Comparison of ENCODE assay signal across 22 cellular contexts in genomic region chr13:68806125-68806524, GRCh38.
"Had no signal": no experiment of that assay in that cellular context is flagged by ENCODE, and none has a peak within 500 bp of the region (broad histone marks: within the 10 kb centered on the region; RNA-seq: fewer than 3 reads in every experiment).

No MANE protein-coding gene starts in this region.

- H3K4me3 ChIP-seq: body of pancreas, colonic mucosa, hepatocyte, psoas muscle, right lobe of liver, smooth muscle cell, tibial nerve, uterus had no signal

- H3K27ac Mint-ChIP-seq: activated CD4-positive, alpha-beta T cell treated with anti-CD3 and anti-CD28 coated beads, Interleukin-2, amount 10 ng/mL, durations not matched to agents 7 days and 5 days; activated naive CD8-positive, alpha-beta T cell had no signal

- H3K9me3 ChIP-seq: body of pancreas, colonic mucosa, psoas muscle, right lobe of liver, tibial nerve had no signal

- H3K36me3 Mint-ChIP-seq: activated naive CD8-positive, alpha-beta T cell had no signal

- H3K9me3 Mint-ChIP-seq: activated CD4-positive, alpha-beta T cell treated with anti-CD3 and anti-CD28 coated beads, Interleukin-2, amount 10 ng/mL, durations not matched to agents 7 days and 5 days; neural crest cell had no signal

- H3K4me3 Mint-ChIP-seq: activated CD4-positive, alpha-beta T cell treated with anti-CD3 and anti-CD28 coated beads, Interleukin-2, amount 10 ng/mL, durations not matched to agents 7 days and 5 days; activated naive CD8-positive, alpha-beta T cell; neural crest cell had no signal

- DNase-seq: activated CD4-positive, alpha-beta T cell treated with anti-CD3 and anti-CD28 coated beads, Interleukin-2, amount 10 ng/mL, durations not matched to agents 7 days and 5 days; activated CD8-positive, alpha-beta memory T cell treated with anti-CD3 and anti-CD28 coated beads, Interleukin-2, amount 50 U/mL, for 48 hours; activated gamma-delta T cell treated with Interleukin-2 at 50 U/mL for 16 hours; amniotic stem cell; body of pancreas; central memory CD4-positive, alpha-beta T cell; colonic mucosa; islet precursor cell; mammary epithelial cell; psoas muscle; right lobe of liver; stimulated activated CD4-positive, alpha-beta T cell treated with anti-CD3 and anti-CD28 coated beads, Interleukin-4, amount 100 ng/mL, for 4 hours; stimulated activated CD8-positive, alpha-beta memory T cell treated with anti-CD3 and anti-CD28 coated beads, Interleukin-4, amount 100 ng/mL, for 48 hours; stimulated activated naive CD4-positive, alpha-beta T cell treated with Interleukin-2 at 50 U/mL for 16 hours; substantia nigra; uterus had no signal

- H3K27me3 ChIP-seq: body of pancreas, colonic mucosa, hepatocyte, right lobe of liver, tibial nerve, uterus had no signal

- H3K4me1 ChIP-seq: body of pancreas, colonic mucosa, psoas muscle, right lobe of liver, tibial nerve, uterus had no signal

- H3K36me3 ChIP-seq: colonic mucosa, right lobe of liver, tibial nerve, uterus had no signal

- H3K27ac ChIP-seq: body of pancreas, colonic mucosa, hepatocyte, psoas muscle, right lobe of liver, tibial nerve, uterus had no signal

- H3K4me1 Mint-ChIP-seq: activated CD4-positive, alpha-beta T cell treated with anti-CD3 and anti-CD28 coated beads, Interleukin-2, amount 10 ng/mL, durations not matched to agents 7 days and 5 days had no signal

- ATAC-seq: body of pancreas, esophagus mucosa, psoas muscle, right lobe of liver had no signal

- H3K27me3 Mint-ChIP-seq: activated CD4-positive, alpha-beta T cell treated with anti-CD3 and anti-CD28 coated beads, Interleukin-2, amount 10 ng/mL, durations not matched to agents 7 days and 5 days; activated naive CD8-positive, alpha-beta T cell had no signal
